Comparison of ENCODE assay signal across 20 cellular contexts in the genomic region with DNA sequence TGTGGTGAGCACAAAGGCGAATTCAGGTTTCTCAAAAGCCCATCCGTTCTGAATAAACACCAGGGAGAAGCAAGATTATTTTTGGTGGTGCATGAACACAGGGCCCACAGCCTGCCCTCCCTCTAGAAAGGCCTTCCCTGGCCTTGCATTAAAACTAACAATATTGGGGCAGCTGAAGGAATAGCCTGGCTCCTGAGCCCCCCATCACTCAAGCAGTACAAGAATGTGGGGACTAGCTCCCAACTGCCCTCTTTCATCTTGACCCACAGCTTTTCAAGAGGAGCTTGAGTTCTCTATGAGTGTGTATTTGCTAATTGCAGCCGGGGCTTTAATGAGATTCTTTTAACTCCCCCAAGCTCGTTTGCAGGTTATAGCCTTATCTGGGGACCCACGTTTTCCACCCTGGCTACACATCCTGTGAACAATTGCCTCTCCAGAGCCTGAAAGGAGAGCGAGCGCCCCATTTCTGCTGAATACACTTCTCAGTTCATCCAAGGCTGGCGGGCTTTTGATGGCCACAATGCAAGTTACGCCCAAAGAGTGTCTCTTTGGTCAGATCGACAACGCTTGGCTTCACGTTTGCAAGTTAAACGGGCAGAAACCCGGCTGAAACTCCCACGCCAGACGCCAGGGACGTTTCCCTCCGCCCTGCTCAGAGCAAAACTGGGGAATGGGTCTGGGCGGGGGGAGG. TPM values are rescaled to one million over a fixed set of nuclear protein-coding genes. Genes with fewer than 3 reads are reported as not detected.
DNase-seq lines count a peak whose midpoint lies in the region; ATAC-seq and TF ChIP-seq lines count a peak whose summit lies in the region.
"Had no signal": no experiment of that assay in that cellular context is flagged by ENCODE, and none has a peak within 500 bp of the region (broad histone marks: within the 10 kb centered on the region; RNA-seq: fewer than 3 reads in every experiment).

No MANE protein-coding gene starts in this region.

- no peaks in the 10 kb centered on the region for H3K9me3 Mint-ChIP-seq in activated naive CD4-positive, alpha-beta T cell treated with anti-CD3 and anti-CD28 coated beads, Interleukin-2, amount 50 U/mL, for 24 hours
- H3K9me3 Mint-ChIP-seq in activated naive CD4-positive, alpha-beta T cell treated with anti-CD3 and anti-CD28 coated beads, Interleukin-2, amount 10 ng/mL, durations not matched to agents 7 days and 5 days = no peaks in the 10 kb centered on the region
- H3K9me3 Mint-ChIP-seq in endodermal cell = no peaks in the 10 kb centered on the region
- H3K9me3 Mint-ChIP-seq in neural crest cell = no peaks in the 10 kb centered on the region
- no peaks in the 10 kb centered on the region for H3K9me3 Mint-ChIP-seq in type B pancreatic cell
- H3K9me3 Mint-ChIP-seq: CD4-positive, CD25-positive, alpha-beta regulatory T cell had no signal

- H3K27me3 Mint-ChIP-seq in activated naive CD4-positive, alpha-beta T cell treated with anti-CD3 and anti-CD28 coated beads, Interleukin-2, amount 50 U/mL, for 24 hours = peaks cover 72% of the 10 kb centered on the region
- peaks cover 96% of the 10 kb centered on the region for H3K27me3 Mint-ChIP-seq in activated naive CD4-positive, alpha-beta T cell treated with anti-CD3 and anti-CD28 coated beads, Interleukin-2, amount 10 ng/mL, durations not matched to agents 7 days and 5 days
- H3K27me3 Mint-ChIP-seq in endodermal cell (ENCODE audit: insufficient read depth) (peaks cover 100% of the 10 kb centered on the region), neural crest cell (ENCODE audit: low read depth) (peaks cover 100% of the 10 kb centered on the region), type B pancreatic cell (peaks cover 99% of the 10 kb centered on the region)

- no peak overlapping the region for H3K27ac ChIP-seq in endodermal cell (ENCODE audit: low read depth, low read length)
- H3K27ac ChIP-seq: 22Rv1 had no signal

- H3K36me3 ChIP-seq in endodermal cell (ENCODE audit: control insufficient read depth, insufficient read depth, low read length) = no peaks in the 10 kb centered on the region

- no peaks in the 10 kb centered on the region for H3K36me3 Mint-ChIP-seq in activated naive CD4-positive, alpha-beta T cell treated with anti-CD3 and anti-CD28 coated beads, Interleukin-2, amount 50 U/mL, for 24 hours
- no peaks in the 10 kb centered on the region for H3K36me3 Mint-ChIP-seq in activated naive CD4-positive, alpha-beta T cell treated with anti-CD3 and anti-CD28 coated beads, Interleukin-2, amount 10 ng/mL, durations not matched to agents 7 days and 5 days
- H3K36me3 Mint-ChIP-seq in endodermal cell (ENCODE audit: low read depth) = no peaks in the 10 kb centered on the region
- no peaks in the 10 kb centered on the region for H3K36me3 Mint-ChIP-seq in neural crest cell (ENCODE audit: low read depth)
- H3K36me3 Mint-ChIP-seq in type B pancreatic cell = no peaks in the 10 kb centered on the region
- H3K36me3 Mint-ChIP-seq: CD4-positive, CD25-positive, alpha-beta regulatory T cell had no signal

- no peaks in the 10 kb centered on the region for H3K9me3 ChIP-seq in endodermal cell (ENCODE audit: control insufficient read depth, low read length)
- H3K9me3 ChIP-seq: Caco-2 had no signal

- H3K9ac ChIP-seq in endodermal cell (ENCODE audit: extremely low read depth, low read length, poor library complexity, severe bottlenecking) = no peak overlapping the region

- ATAC-seq in GM21529 (IDR thresholded peaks at IDR 0.05; ENCODE audit: unreplicated experiment) (no peak), HG02970 (IDR thresholded peaks at IDR 0.05; ENCODE audit: low FRiP score, unreplicated experiment) (no peak)

- DNase-seq in activated naive CD4-positive, alpha-beta T cell treated with anti-CD3 and anti-CD28 coated beads, Interleukin-2, amount 10 ng/mL, durations not matched to agents 7 days and 5 days = no peak
- DNase-seq in endodermal cell (peak; percentile 61), neural crest cell (ENCODE audit: low read depth, low spot score) (no peak), type B pancreatic cell (ENCODE audit: extremely low spot score, unreplicated experiment) (no peak), kidney tubule cell (ENCODE audit: low spot score) (no peak)
- DNase-seq: Caco-2; CD4-positive, CD25-positive, alpha-beta regulatory T cell; EL; NCI-H1417 treated with DMSO at 0.1 percent for 48 hours; NCI-H2029; NCI-H2171 treated with DMSO at 0.1 percent for 48 hours; NCI-H446 treated with DMSO at 0.1 percent for 48 hours; RPMI8226 had no signal

- H3K4me1 ChIP-seq in endodermal cell (ENCODE audit: control insufficient read depth, insufficient read depth, low read length) = peaks cover 11% of the 10 kb centered on the region

- CTCF ChIA-PET in activated naive CD4-positive, alpha-beta T cell treated with anti-CD3 and anti-CD28 coated beads, Interleukin-2, amount 10 ng/mL, durations not matched to agents 7 days and 5 days (lab: Charles Lee) = interaction anchor here (1.3 kb wide), 1 partner anchor 8 kb away, joined by 4 read pairs; no protein-coding TSS in a partner anchor

- peaks cover 47% of the 10 kb centered on the region for H3K4me1 Mint-ChIP-seq in activated naive CD4-positive, alpha-beta T cell treated with anti-CD3 and anti-CD28 coated beads, Interleukin-2, amount 50 U/mL, for 24 hours
- H3K4me1 Mint-ChIP-seq in activated naive CD4-positive, alpha-beta T cell treated with anti-CD3 and anti-CD28 coated beads, Interleukin-2, amount 10 ng/mL, durations not matched to agents 7 days and 5 days = peaks cover 51% of the 10 kb centered on the region
- peaks cover 49% of the 10 kb centered on the region for H3K4me1 Mint-ChIP-seq in endodermal cell
- H3K4me1 Mint-ChIP-seq in neural crest cell = peaks cover 46% of the 10 kb centered on the region
- peaks cover 23% of the 10 kb centered on the region for H3K4me1 Mint-ChIP-seq in type B pancreatic cell (ENCODE audit: unreplicated experiment)

- H3K4me3 ChIP-seq in endodermal cell (ENCODE audit: low read length) = no peak overlapping the region

- H3K27me3 ChIP-seq in endodermal cell (ENCODE audit: control insufficient read depth, insufficient read depth, low read length, poor library complexity, severe bottlenecking) = peaks cover 100% of the 10 kb centered on the region

- 20 to 22% methylated on average over 3 to 19 of the region's 19 CpGs for whole genome bisulfite sequencing in endodermal cell (ENCODE audit: insufficient coverage in 1 of 2, insufficient read length in 1 of 2), 2 experiments

- no peak overlapping the region for H3K4me3 Mint-ChIP-seq in activated naive CD4-positive, alpha-beta T cell treated with anti-CD3 and anti-CD28 coated beads, Interleukin-2, amount 50 U/mL, for 24 hours
- no peak overlapping the region for H3K4me3 Mint-ChIP-seq in activated naive CD4-positive, alpha-beta T cell treated with anti-CD3 and anti-CD28 coated beads, Interleukin-2, amount 10 ng/mL, durations not matched to agents 7 days and 5 days
- H3K4me3 Mint-ChIP-seq in endodermal cell (no peak overlapping the region), neural crest cell (peak overlapping the region; percentile 62), type B pancreatic cell (peak overlapping the region; percentile 65)
- H3K4me3 Mint-ChIP-seq: B cell had no signal

- TF ChIP-seq CTCF in endodermal cell (conservative IDR thresholded peaks at IDR 0.05) = no peak
- TF ChIP-seq CTCF in neural crest cell (conservative IDR thresholded peaks at IDR 0.05) = no peak
- TF ChIP-seq CTCF in type B pancreatic cell (conservative IDR thresholded peaks at IDR 0.05) = no peak

- H3K27ac Mint-ChIP-seq in activated naive CD4-positive, alpha-beta T cell treated with anti-CD3 and anti-CD28 coated beads, Interleukin-2, amount 50 U/mL, for 24 hours = peak overlapping the region; percentile 46
- no peak overlapping the region for H3K27ac Mint-ChIP-seq in activated naive CD4-positive, alpha-beta T cell treated with anti-CD3 and anti-CD28 coated beads, Interleukin-2, amount 10 ng/mL, durations not matched to agents 7 days and 5 days
- H3K27ac Mint-ChIP-seq in endodermal cell (no peak overlapping the region), neural crest cell (ENCODE audit: unreplicated experiment) (no peak overlapping the region), type B pancreatic cell (peak overlapping the region; percentile 17)
- H3K27ac Mint-ChIP-seq: B cell; CD4-positive, CD25-positive, alpha-beta regulatory T cell had no signal

RNA-seq across cellular contexts. Expression of gene GSX2, which starts 4.7 kb away (rescaled TPM):
- not detected for total RNA-seq in endodermal cell
- polyA plus RNA-seq in endodermal cell (2013, experiment 1 of 2) = 3.6 TPM
- 4.2 TPM for polyA plus RNA-seq in endodermal cell (2013, experiment 2 of 2)
- total RNA-seq in neural crest cell = not detected in 2 replicates
- total RNA-seq in type B pancreatic cell (ENCODE audit: low replicate concordance) = 5.6 TPM in 1 of 2 replicates, not detected in the other
- total RNA-seq: Caco-2; CD4-positive, CD25-positive, alpha-beta regulatory T cell; HT-29 had no signal
- polyA plus RNA-seq: AG04450; CD4-positive, CD25-positive, alpha-beta regulatory T cell had no signal

RNA-seq across cellular contexts. Expression of gene CHIC2, which starts 30.9 kb away (rescaled TPM):
- total RNA-seq in endodermal cell (10 to 100 TPM; 10.2 to 14.4 TPM), neural crest cell (9.5 and 10.4 TPM in 2 replicates), type B pancreatic cell (ENCODE audit: low replicate concordance) (16.5 and 22.2 TPM in 2 replicates)
- 15.7 TPM for polyA plus RNA-seq in endodermal cell (2013, experiment 1 of 2)
- polyA plus RNA-seq in endodermal cell (2013, experiment 2 of 2) = 17.4 TPM

Comparison
In these comparisons a context has a peak if more than half of its experiments do, and no peak if none do; other contexts are left out.
1. H3K27ac Mint-ChIP-seq: peak in activated naive CD4-positive, alpha-beta T cell treated with anti-CD3 and anti-CD28 coated beads, Interleukin-2, amount 50 U/mL, for 24 hours (single experiment) and type B pancreatic cell (single experiment); none in activated naive CD4-positive, alpha-beta T cell treated with anti-CD3 and anti-CD28 coated beads, Interleukin-2, amount 10 ng/mL, durations not matched to agents 7 days and 5 days (single experiment), endodermal cell (single experiment) and neural crest cell (single experiment).
2. H3K4me3 Mint-ChIP-seq: peak in neural crest cell (single experiment) and type B pancreatic cell (single experiment); none in activated naive CD4-positive, alpha-beta T cell treated with anti-CD3 and anti-CD28 coated beads, Interleukin-2, amount 50 U/mL, for 24 hours (single experiment), activated naive CD4-positive, alpha-beta T cell treated with anti-CD3 and anti-CD28 coated beads, Interleukin-2, amount 10 ng/mL, durations not matched to agents 7 days and 5 days (single experiment) and endodermal cell (single experiment).